Comparison of ENCODE assay signal across 16 cellular contexts in the genomic region with DNA sequence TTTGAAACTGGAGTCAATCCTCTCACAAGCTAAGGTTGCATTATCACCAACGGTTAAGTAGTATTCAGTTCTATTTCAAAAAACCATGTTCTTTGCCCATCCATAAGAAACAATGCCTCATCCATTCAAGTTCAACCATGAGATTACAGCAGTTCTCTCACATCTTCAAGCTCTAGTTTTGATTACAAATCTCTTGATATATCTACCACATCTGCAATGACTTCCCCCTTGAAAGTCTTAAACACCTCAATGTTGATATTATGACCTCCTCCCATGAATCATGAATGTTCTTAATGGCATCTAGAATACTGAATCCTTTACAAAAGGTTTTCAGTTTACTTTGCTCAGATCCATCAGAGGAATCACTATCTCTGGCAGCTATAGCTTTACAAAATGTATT.
DNase-seq lines count a peak whose midpoint lies in the region; ATAC-seq and TF ChIP-seq lines count a peak whose summit lies in the region.
"Had no signal": no experiment of that assay in that cellular context is flagged by ENCODE, and none has a peak within 500 bp of the region (broad histone marks: within the 10 kb centered on the region; RNA-seq: fewer than 3 reads in every experiment).

No MANE protein-coding gene starts in this region.

- no peak overlapping the region for H3K4me3 ChIP-seq in fibroblast of mammary gland (ENCODE audit: control insufficient read depth, low read depth, low read length)
- H3K4me3 ChIP-seq: BLaER1 treated with 17β-estradiol and CSF1 and Interleukin-3, amounts not matched to agents 10 nM and 100 nM; GM23338 had no signal

- no peaks in the 10 kb centered on the region for H3K27me3 Mint-ChIP-seq in activated T-cell treated with anti-CD3 and anti-CD28 coated beads, Interleukin-2, amount 50 U/mL, for 72 hours (ENCODE audit: low read depth)
- H3K27me3 Mint-ChIP-seq in activated T-cell treated with anti-CD3 and anti-CD28 coated beads, Interleukin-2, amount 50 U/mL, for 24 hours, result no peaks in the 10 kb centered on the region
- H3K27me3 Mint-ChIP-seq: B cell, IgD-negative memory B cell had no signal

- no peak overlapping the region for H3K4me3 Mint-ChIP-seq in activated T-cell treated with anti-CD3 and anti-CD28 coated beads, Interleukin-2, amount 50 U/mL, for 72 hours
- no peak overlapping the region for H3K4me3 Mint-ChIP-seq in activated T-cell treated with anti-CD3 and anti-CD28 coated beads, Interleukin-2, amount 50 U/mL, for 24 hours
- H3K4me3 Mint-ChIP-seq: B cell; CD8-positive, alpha-beta T cell; GM23338; IgD-negative memory B cell had no signal

- no peak for DNase-seq in activated T-cell treated with anti-CD3 and anti-CD28 coated beads, Interleukin-2, amount 50 U/mL, for 72 hours
- no peak for DNase-seq in activated T-cell treated with anti-CD3 and anti-CD28 coated beads, Interleukin-2, amount 50 U/mL, for 24 hours
- DNase-seq in M059J (ENCODE audit: low read depth), result peak; percentile 20
- peak; percentile 25 for DNase-seq in fibroblast of mammary gland (ENCODE audit: low read depth)
- no peak for DNase-seq in stimulated activated CD4-positive, alpha-beta T cell treated with anti-CD3 and anti-CD28 coated beads, Interleukin-2, amount 100 ng/mL, for 24 hours
- no peak for DNase-seq in NCI-H2081 treated with DMSO at 0.1 percent for 48 hours (lab: John Stamatoyannopoulos, UW)
- DNase-seq in Kasumi-1 (lab: John Stamatoyannopoulos, UW), result no peak
- DNase-seq: Calu3; CD8-positive, alpha-beta T cell; DMS79 treated with DMSO at 0.1 percent for 48 hours; EL; HCEC 1CT had no signal

- peaks cover 0 to 2% of the 10 kb centered on the region in 2 donors for H3K36me3 Mint-ChIP-seq in activated T-cell treated with anti-CD3 and anti-CD28 coated beads, Interleukin-2, amount 50 U/mL, for 72 hours (ENCODE audit: insufficient read depth in 2 of 2)
- peaks cover 12% of the 10 kb centered on the region for H3K36me3 Mint-ChIP-seq in activated T-cell treated with anti-CD3 and anti-CD28 coated beads, Interleukin-2, amount 50 U/mL, for 24 hours (ENCODE audit: low read depth)

- no peaks in the 10 kb centered on the region for H3K9me3 Mint-ChIP-seq in activated T-cell treated with anti-CD3 and anti-CD28 coated beads, Interleukin-2, amount 50 U/mL, for 72 hours
- H3K9me3 Mint-ChIP-seq in activated T-cell treated with anti-CD3 and anti-CD28 coated beads, Interleukin-2, amount 50 U/mL, for 24 hours, result no peaks in the 10 kb centered on the region
- H3K9me3 Mint-ChIP-seq: CD8-positive, alpha-beta T cell; GM23338; IgD-negative memory B cell had no signal

- peaks cover 38% of the 10 kb centered on the region for H3K4me1 Mint-ChIP-seq in activated T-cell treated with anti-CD3 and anti-CD28 coated beads, Interleukin-2, amount 50 U/mL, for 72 hours (ENCODE audit: low read depth)
- peaks cover 48% of the 10 kb centered on the region for H3K4me1 Mint-ChIP-seq in activated T-cell treated with anti-CD3 and anti-CD28 coated beads, Interleukin-2, amount 50 U/mL, for 24 hours (ENCODE audit: low read depth)

- H3K27ac Mint-ChIP-seq in activated T-cell treated with anti-CD3 and anti-CD28 coated beads, Interleukin-2, amount 50 U/mL, for 72 hours, result no peak overlapping the region
- no peak overlapping the region for H3K27ac Mint-ChIP-seq in activated T-cell treated with anti-CD3 and anti-CD28 coated beads, Interleukin-2, amount 50 U/mL, for 24 hours
- H3K27ac Mint-ChIP-seq: B cell; CD8-positive, alpha-beta T cell; GM23338 had no signal

- peak; percentile 72 for ATAC-seq in activated T-cell treated with anti-CD3 and anti-CD28 coated beads, Interleukin-2, amount 50 U/mL, for 72 hours (replicated peaks in 1 of 2)
- ATAC-seq: CD8-positive, alpha-beta T cell; GM23338 had no signal

- TF ChIP-seq CTCF in fibroblast of mammary gland (conservative IDR thresholded peaks at IDR 0.05; ENCODE audit: control insufficient read depth, insufficient read depth, low read depth, low read length), result no peak

Comparison
In these comparisons a context has a peak if more than half of its experiments do, and no peak if none do; other contexts are left out.
1. DNase-seq: peak in M059J (single experiment) and fibroblast of mammary gland (single experiment); none in activated T-cell treated with anti-CD3 and anti-CD28 coated beads, Interleukin-2, amount 50 U/mL, for 72 hours (0 of 2), activated T-cell treated with anti-CD3 and anti-CD28 coated beads, Interleukin-2, amount 50 U/mL, for 24 hours (single experiment), stimulated activated CD4-positive, alpha-beta T cell treated with anti-CD3 and anti-CD28 coated beads, Interleukin-2, amount 100 ng/mL, for 24 hours (0 of 2), NCI-H2081 treated with DMSO at 0.1 percent for 48 hours (single experiment) and Kasumi-1 (0 of 2).